ENCODE assay signal across 30 cellular contexts in the genomic region with DNA sequence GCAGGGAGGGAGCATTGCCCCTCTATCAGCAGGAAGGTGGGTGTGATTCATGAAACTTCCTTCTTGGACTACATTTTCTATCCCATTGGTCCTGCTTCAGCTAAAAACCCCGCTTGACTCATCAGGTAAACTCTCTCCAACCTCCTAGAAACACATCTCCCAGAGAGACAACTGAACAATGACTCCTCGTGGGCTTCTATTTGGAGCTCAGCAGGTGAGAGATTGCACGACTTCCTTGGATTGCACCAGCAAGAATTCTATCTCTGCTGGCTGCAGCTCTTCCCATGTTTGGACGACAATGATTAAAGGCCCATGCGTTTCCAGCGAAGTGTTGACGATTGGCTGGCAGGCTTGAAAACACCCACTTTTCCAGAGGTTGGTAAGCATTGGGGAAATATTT.
"Had no signal": no experiment of that assay in that cellular context is flagged by ENCODE, and none has a peak within 500 bp of the region (broad histone marks: within the 10 kb centered on the region; RNA-seq: fewer than 3 reads in every experiment).

No MANE protein-coding gene starts in this region.

- H3K4me3 ChIP-seq: adrenal gland, body of pancreas, gastroesophageal sphincter, left ventricle myocardium inferior, lung, pancreas, prostate gland, skin epidermis, thoracic aorta, upper lobe of right lung had no signal

- H3K36me3 ChIP-seq: adrenal gland, gastroesophageal sphincter, left ventricle myocardium inferior, pancreas, prostate gland, thoracic aorta, upper lobe of right lung had no signal

- H3K27ac Mint-ChIP-seq: activated naive CD4-positive, alpha-beta T cell treated with anti-CD3 and anti-CD28 coated beads for 36 hours; activated naive CD8-positive, alpha-beta T cell treated with anti-CD3 and anti-CD28 coated beads for 36 hours; activated T-helper 1 cell treated with anti-CD3 and anti-CD28 coated beads, Interleukin-12 subunit alpha, Interleukin-12 subunit beta, Interleukin-2, Interleukin-4 antibody, amounts not matched to agents 30 ng/mL and 10 ng/mL and 1 ng/mL, durations not matched to agents 14 hours and 24 hours and 36 hours; nephron; stimulated activated effector memory CD8-positive, alpha-beta T cell treated with anti-CD3 and anti-CD28 coated beads, Interleukin-12 subunit alpha, Interleukin-12 subunit beta, amount 100 ng/mL, for 72 hours; stimulated activated naive CD8-positive, alpha-beta T cell treated with anti-CD3 and anti-CD28 coated beads, Interleukin-15, Interleukin-2, amounts not matched to agents 100 ng/mL and 50 ng/mL, for 24 hours had no signal

- H3K4me3 Mint-ChIP-seq: activated naive CD4-positive, alpha-beta T cell treated with anti-CD3 and anti-CD28 coated beads for 36 hours; activated naive CD8-positive, alpha-beta T cell treated with anti-CD3 and anti-CD28 coated beads for 36 hours; activated T-helper 1 cell treated with anti-CD3 and anti-CD28 coated beads, Interleukin-12 subunit alpha, Interleukin-12 subunit beta, Interleukin-2, Interleukin-4 antibody, amounts not matched to agents 30 ng/mL and 10 ng/mL and 1 ng/mL, durations not matched to agents 14 hours and 24 hours and 36 hours; nephron; stimulated activated effector memory CD8-positive, alpha-beta T cell treated with anti-CD3 and anti-CD28 coated beads, Interleukin-12 subunit alpha, Interleukin-12 subunit beta, amount 100 ng/mL, for 72 hours; stimulated activated naive CD8-positive, alpha-beta T cell treated with anti-CD3 and anti-CD28 coated beads, Interleukin-15, Interleukin-2, amounts not matched to agents 100 ng/mL and 50 ng/mL, for 24 hours had no signal

- DNase-seq: activated CD4-positive, alpha-beta T cell treated with anti-CD3 and anti-CD28 coated beads for 4 hours; activated CD4-positive, alpha-beta T cell treated with anti-CD3 and anti-CD28 coated beads, Interleukin-2, amount 50 U/mL, for 4 hours; activated CD8-positive, alpha-beta memory T cell treated with anti-CD3 and anti-CD28 coated beads for 24 hours; activated effector memory CD4-positive, alpha-beta T cell treated with anti-CD3 and anti-CD28 coated beads, Interleukin-2, amount 50 U/mL, for 16 hours; activated naive CD4-positive, alpha-beta T cell treated with anti-CD3 and anti-CD28 coated beads for 36 hours; activated naive CD8-positive, alpha-beta T cell treated with anti-CD3 and anti-CD28 coated beads for 36 hours; adrenal gland; aorta; body of pancreas; dermis blood vessel endothelial cell; effector CD8-positive, alpha-beta T cell; erythroblast; hippocampal formation; left ventricle myocardium inferior; nucleus accumbens; pancreas; retina; stimulated activated CD4-positive, alpha-beta T cell treated with anti-CD3 and anti-CD28 coated beads, Interleukin-12 subunit alpha, Interleukin-12 subunit beta, amount 100 ng/mL, for 4 hours; stimulated activated CD4-positive, alpha-beta T cell treated with anti-CD3 and anti-CD28 coated beads, Interleukin-4, amount 100 ng/mL, for 24 hours; upper lobe of right lung had no signal

- H3K27ac ChIP-seq: adrenal gland, body of pancreas, gastroesophageal sphincter, left ventricle myocardium inferior, pancreas, prostate gland, skin epidermis, thoracic aorta, upper lobe of right lung had no signal

- H3K4me1 Mint-ChIP-seq: activated naive CD8-positive, alpha-beta T cell treated with anti-CD3 and anti-CD28 coated beads for 36 hours; stimulated activated effector memory CD8-positive, alpha-beta T cell treated with anti-CD3 and anti-CD28 coated beads, Interleukin-12 subunit alpha, Interleukin-12 subunit beta, amount 100 ng/mL, for 72 hours had no signal

- H3K36me3 Mint-ChIP-seq: activated naive CD8-positive, alpha-beta T cell treated with anti-CD3 and anti-CD28 coated beads for 36 hours; stimulated activated effector memory CD8-positive, alpha-beta T cell treated with anti-CD3 and anti-CD28 coated beads, Interleukin-12 subunit alpha, Interleukin-12 subunit beta, amount 100 ng/mL, for 72 hours had no signal

- ATAC-seq: body of pancreas; gastroesophageal sphincter; pancreas; sciatic nerve; stimulated activated effector memory CD8-positive, alpha-beta T cell treated with anti-CD3 and anti-CD28 coated beads, Interleukin-12 subunit alpha, Interleukin-12 subunit beta, amount 100 ng/mL, for 72 hours; upper lobe of right lung had no signal

- H3K4me1 ChIP-seq: adrenal gland, body of pancreas, gastroesophageal sphincter, pancreas, prostate gland, upper lobe of right lung had no signal

- H3K27me3 ChIP-seq: adrenal gland, body of pancreas, gastroesophageal sphincter, pancreas, upper lobe of right lung had no signal

- H3K9me3 Mint-ChIP-seq: activated naive CD4-positive, alpha-beta T cell treated with anti-CD3 and anti-CD28 coated beads for 36 hours; activated naive CD8-positive, alpha-beta T cell treated with anti-CD3 and anti-CD28 coated beads for 36 hours; activated T-helper 1 cell treated with anti-CD3 and anti-CD28 coated beads, Interleukin-12 subunit alpha, Interleukin-12 subunit beta, Interleukin-2, Interleukin-4 antibody, amounts not matched to agents 30 ng/mL and 10 ng/mL and 1 ng/mL, durations not matched to agents 14 hours and 24 hours and 36 hours; nephron; stimulated activated naive CD8-positive, alpha-beta T cell treated with anti-CD3 and anti-CD28 coated beads, Interleukin-15, Interleukin-2, amounts not matched to agents 100 ng/mL and 50 ng/mL, for 24 hours had no signal

- H3K9me3 ChIP-seq: adrenal gland, body of pancreas, gastroesophageal sphincter, left ventricle myocardium inferior, pancreas, prostate gland, thoracic aorta, upper lobe of right lung had no signal
